In genomic region chr3:164450276-164450905, GRCh38 we compare ENCODE assay signal across 19 cellular contexts.
DNase-seq lines count a peak whose midpoint lies in the region; TF ChIP-seq lines count a peak whose summit lies in the region.
"Had no signal": no experiment of that assay in that cellular context is flagged by ENCODE, and none has a peak within 500 bp of the region (broad histone marks: within the 10 kb centered on the region; RNA-seq: fewer than 3 reads in every experiment).

No MANE protein-coding gene starts in this region.

- intact Hi-C loops in left ventricle myocardium inferior (cut with micrococcal nuclease): no loop called here

- peak overlapping the region; percentile 70 for H3K27ac ChIP-seq in left ventricle myocardium inferior (replicated peaks)
- peak overlapping the region; percentile 26 for H3K27ac ChIP-seq in stomach smooth muscle (ENCODE audit: low read length)
- H3K27ac ChIP-seq: prostate gland had no signal

- H3K27me3 ChIP-seq in left ventricle myocardium inferior (ENCODE audit: low read depth): no peaks in the 10 kb centered on the region
- no peaks in the 10 kb centered on the region for H3K27me3 ChIP-seq in stomach smooth muscle (ENCODE audit: control insufficient read depth in 1 of 2, insufficient read depth in 2 of 2, low read length in 2 of 2)
- H3K27me3 ChIP-seq: ascending aorta had no signal

- H3K36me3 ChIP-seq in left ventricle myocardium inferior (no peaks in the 10 kb centered on the region), stomach smooth muscle (ENCODE audit: control insufficient read depth in 2 of 2, insufficient read depth in 2 of 2, low read length in 2 of 2) (no peaks in the 10 kb centered on the region)
- H3K36me3 ChIP-seq: ascending aorta, prostate gland had no signal

- TF ChIP-seq CTCF in astrocyte of the spinal cord (IDR thresholded peaks at IDR 0.05; ENCODE audit: low read depth, low read length) (no peak), left ventricle myocardium inferior (IDR thresholded peaks at IDR 0.05; ENCODE audit: borderline replicate concordance) (no peak)

- no peak overlapping the region for H3K9ac ChIP-seq in stomach smooth muscle (ENCODE audit: low read length in 2 of 2)

- H3K4me1 ChIP-seq in left ventricle myocardium inferior (no peaks in the 10 kb centered on the region), stomach smooth muscle (ENCODE audit: control insufficient read depth, insufficient read depth, low read length) (no peaks in the 10 kb centered on the region)
- H3K4me1 ChIP-seq: ascending aorta, prostate gland had no signal

- peaks cover 14% of the 10 kb centered on the region for H3K9me3 ChIP-seq in left ventricle myocardium inferior (replicated peaks)
- H3K9me3 ChIP-seq in stomach smooth muscle (ENCODE audit: control insufficient read depth in 2 of 2, low read length in 2 of 2): no peaks in the 10 kb centered on the region
- H3K9me3 ChIP-seq: ascending aorta, prostate gland had no signal

- no peak overlapping the region for H3K4me3 ChIP-seq in astrocyte of the spinal cord (ENCODE audit: low read depth, low read length)
- H3K4me3 ChIP-seq in left ventricle myocardium inferior: peak overlapping the region; percentile 50
- H3K4me3 ChIP-seq in stomach smooth muscle (ENCODE audit: low read length in 2 of 2): no peak overlapping the region
- H3K4me3 ChIP-seq: ascending aorta, prostate gland had no signal

- DNase-seq in GM03348 (ENCODE audit: low spot score) (peak; percentile 24), astrocyte of the spinal cord (ENCODE audit: low read depth, low spot score) (peak; percentile 10), left ventricle myocardium inferior (no peak), cerebellar cortex (ENCODE audit: low spot score) (no peak), anterior cingulate cortex (lab: John Stamatoyannopoulos, UW) (no peak)
- no peak for DNase-seq in activated CD8-positive, alpha-beta memory T cell treated with anti-CD3 and anti-CD28 coated beads, Interleukin-2, amount 50 U/mL, for 48 hours
- no peak for DNase-seq in activated naive CD4-positive, alpha-beta T cell treated with Interleukin-2 at 50 U/mL for 16 hours
- DNase-seq: activated CD4-positive, alpha-beta T cell treated with anti-CD3 and anti-CD28 coated beads, Interleukin-2, amount 50 U/mL, for 1 hour; activated gamma-delta T cell treated with Interleukin-2 at 50 U/mL for 16 hours; CD4-positive, alpha-beta T cell; DMS53; glutamatergic neuron; IMR-90; islet precursor cell; NCI-H187 treated with DMSO at 0.1 percent for 48 hours; stimulated activated CD4-positive, alpha-beta T cell treated with anti-CD3 and anti-CD28 coated beads, Interleukin-12 subunit alpha, Interleukin-12 subunit beta, amount 100 ng/mL, for 4 hours had no signal

- in situ Hi-C loops in astrocyte of the spinal cord (cut with HindIII; ENCODE audit: low sequenced_read_pairs): no loop called here

Comparison
In these comparisons a context has a peak if more than half of its experiments do, and no peak if none do; other contexts are left out.
1. DNase-seq: peak in GM03348 (single experiment) and astrocyte of the spinal cord (single experiment); none in left ventricle myocardium inferior (single experiment), cerebellar cortex (single experiment), activated CD8-positive, alpha-beta memory T cell treated with anti-CD3 and anti-CD28 coated beads, Interleukin-2, amount 50 U/mL, for 48 hours (single experiment), anterior cingulate cortex (0 of 58) and activated naive CD4-positive, alpha-beta T cell treated with Interleukin-2 at 50 U/mL for 16 hours (single experiment).